Comparison of ENCODE assay signal across 8 cellular contexts in genomic region chr2:33134086-33134763, GRCh38.
DNase-seq lines count a peak whose midpoint lies in the region; ATAC-seq and TF ChIP-seq lines count a peak whose summit lies in the region.

No MANE protein-coding gene starts in this region.

- H3K4me3 ChIP-seq in fibroblast of pulmonary artery (replicated peaks; ENCODE audit: low read depth, low read length), result peak overlapping the region; percentile 84

- peak overlapping the region; percentile 75 for H3K4me3 Mint-ChIP-seq in osteocyte (ENCODE audit: unreplicated experiment)

- peaks cover 80% of the 10 kb centered on the region for H3K4me1 Mint-ChIP-seq in osteocyte (ENCODE audit: unreplicated experiment)

- peak; percentile 93 for DNase-seq in GM04504 (ENCODE audit: low read depth)
- peak; percentile 98 for DNase-seq in RPMI7951 (ENCODE audit: low read depth)
- peak; percentile 98 for DNase-seq in fibroblast of pulmonary artery (ENCODE audit: low read depth)
- DNase-seq in osteocyte (ENCODE audit: extremely low spot score, unreplicated experiment), result peak; percentile 84
- no peak for DNase-seq in T-helper 2 cell
- no peak for DNase-seq in GM19240 (ENCODE audit: insufficient read length, low spot score)
- no peak for DNase-seq in activated gamma-delta T cell treated with Interleukin-2 at 50 U/mL for 16 hours

- H3K9me3 Mint-ChIP-seq in osteocyte (ENCODE audit: unreplicated experiment), result no peaks in the 10 kb centered on the region

- ATAC-seq in HG03280 (IDR thresholded peaks at IDR 0.05; ENCODE audit: unreplicated experiment), result no peak

- H3K27ac Mint-ChIP-seq in osteocyte (ENCODE audit: unreplicated experiment), result peak overlapping the region; percentile 91

- peaks cover 4% of the 10 kb centered on the region for H3K36me3 Mint-ChIP-seq in osteocyte (ENCODE audit: unreplicated experiment)

- TF ChIP-seq CTCF in fibroblast of pulmonary artery (IDR thresholded peaks at IDR 0.05; ENCODE audit: low read length, missing control alignments) (peak; percentile 34), osteocyte (IDR thresholded peaks at IDR 0.05) (peak; percentile 36)

- H3K27me3 Mint-ChIP-seq in osteocyte (ENCODE audit: unreplicated experiment), result no peaks in the 10 kb centered on the region

Comparison
In these comparisons a context has a peak if more than half of its experiments do, and no peak if none do; other contexts are left out.
1. DNase-seq: peak in GM04504 (single experiment), RPMI7951 (single experiment), fibroblast of pulmonary artery (single experiment) and osteocyte (single experiment); none in T-helper 2 cell (0 of 5), GM19240 (single experiment) and activated gamma-delta T cell treated with Interleukin-2 at 50 U/mL for 16 hours (single experiment).